ENCODE assay signal across 10 cellular contexts in the genomic region with DNA sequence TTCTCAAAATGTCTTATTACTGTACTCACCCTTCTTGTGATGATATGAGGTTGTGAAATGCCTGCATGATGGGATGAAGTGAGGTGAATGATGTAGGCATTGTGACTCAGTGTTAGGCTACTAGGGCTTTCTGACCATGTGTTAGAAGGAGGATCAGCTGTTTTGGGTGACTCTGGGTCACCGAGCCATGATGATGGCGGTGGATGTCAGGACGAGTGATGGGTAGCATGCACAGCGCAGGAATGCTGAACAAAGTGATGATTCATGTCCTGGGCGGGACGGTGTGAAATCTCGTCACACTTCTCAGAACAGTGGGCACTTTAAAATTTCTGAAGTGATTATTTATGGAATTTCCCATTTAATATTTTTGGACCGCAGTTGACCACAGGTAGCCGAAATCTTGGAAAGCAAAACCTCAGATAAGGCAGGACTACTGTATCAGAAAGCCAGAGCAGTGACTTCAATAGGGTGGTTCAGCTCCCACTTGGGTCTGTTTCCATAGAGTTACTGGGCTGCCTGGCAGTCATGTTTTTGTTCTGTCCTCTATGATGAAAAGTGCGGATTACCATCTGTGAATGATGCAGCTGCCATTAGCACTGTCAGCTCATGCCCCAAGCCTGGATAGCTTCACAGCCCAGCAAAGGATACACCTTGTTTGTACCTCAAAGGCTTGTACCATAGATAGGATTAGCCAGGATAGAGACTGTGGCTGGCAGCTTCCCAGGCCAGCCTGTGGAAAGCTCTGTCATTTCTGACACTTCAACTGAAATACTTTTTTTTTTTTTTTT. TPM values are rescaled to one million over a fixed set of nuclear protein-coding genes. Genes with fewer than 3 reads are reported as not detected.
DNase-seq lines count a peak whose midpoint lies in the region; FAIRE-seq and TF ChIP-seq lines count a peak whose summit lies in the region.
"Had no signal": no experiment of that assay in that cellular context is flagged by ENCODE, and none has a peak within 500 bp of the region (broad histone marks: within the 10 kb centered on the region; RNA-seq: fewer than 3 reads in every experiment).

No MANE protein-coding gene starts in this region.

- intact Hi-C loops in activated T-helper 1 cell treated with anti-CD3 and anti-CD28 coated beads, Interleukin-12 subunit alpha, Interleukin-12 subunit beta, Interleukin-2, Interleukin-4 antibody, amounts not matched to agents 30 ng/mL and 10 ng/mL and 1 ng/mL, durations not matched to agents 14 hours and 24 hours and 36 hours (cut with micrococcal nuclease) = loop anchor here (1.0 kb wide), 2 partner anchors 8 to 24 kb away; no protein-coding TSS in a partner anchor

- dilution Hi-C loops in keratinocyte (cut with MboI; ENCODE audit: extremely low pct_ligation_motif_present, low sequenced_read_pairs) = no loop called here

- H3K9me3 Mint-ChIP-seq in activated T-helper 1 cell treated with anti-CD3 and anti-CD28 coated beads, Interleukin-12 subunit alpha, Interleukin-12 subunit beta, Interleukin-2, Interleukin-4 antibody, amounts not matched to agents 30 ng/mL and 10 ng/mL and 1 ng/mL, durations not matched to agents 14 hours and 24 hours and 36 hours = no peaks in the 10 kb centered on the region

- DNase-seq in activated T-cell treated with anti-CD3 and anti-CD28 coated beads for 48 hours (ENCODE audit: low read depth) (peak; percentile 54), activated T-cell treated with anti-CD3 and anti-CD28 coated beads for 4 hours (no peak), keratinocyte (ENCODE audit: low read depth, low spot score) (peak; percentile 98), D721Med (ENCODE audit: insufficient read length, low spot score) (no peak), HT-29 (ENCODE audit: low spot score) (no peak), NCI-H1930 (lab: John Stamatoyannopoulos, UW) (no peak)
- no peak for DNase-seq in activated T-helper 1 cell treated with anti-CD3 and anti-CD28 coated beads, Interleukin-12 subunit alpha, Interleukin-12 subunit beta, Interleukin-2, Interleukin-4 antibody, amounts not matched to agents 30 ng/mL and 10 ng/mL and 1 ng/mL, durations not matched to agents 14 hours and 24 hours and 36 hours (ENCODE audit: low spot score)
- DNase-seq: DND-41, right lobe of liver had no signal

- H3K27me3 Mint-ChIP-seq in activated T-helper 1 cell treated with anti-CD3 and anti-CD28 coated beads, Interleukin-12 subunit alpha, Interleukin-12 subunit beta, Interleukin-2, Interleukin-4 antibody, amounts not matched to agents 30 ng/mL and 10 ng/mL and 1 ng/mL, durations not matched to agents 14 hours and 24 hours and 36 hours (ENCODE audit: insufficient read depth) = no peaks in the 10 kb centered on the region

- TF ChIP-seq CTCF in keratinocyte (optimal IDR thresholded peaks at IDR 0.05 in 1 of 3, IDR thresholded peaks at IDR 0.05 in 1 of 3, conservative IDR thresholded peaks at IDR 0.05 in 1 of 3; ENCODE audit: extremely low read depth in 1 of 3, insufficient read depth in 2 of 3, low read length in 3 of 3) (no peak), D721Med (IDR thresholded peaks at IDR 0.05; ENCODE audit: insufficient read depth, missing control alignments) (no peak)

- H3K9me3 ChIP-seq in keratinocyte (ENCODE audit: control insufficient read depth, low read depth, low read length) (no peaks in the 10 kb centered on the region), thymus (ENCODE audit: control insufficient read depth) (no peaks in the 10 kb centered on the region)
- H3K9me3 ChIP-seq: right lobe of liver had no signal

- H3K4me3 ChIP-seq in keratinocyte (ENCODE audit: control insufficient read depth in 2 of 3, extremely low read depth in 1 of 3, insufficient read depth in 2 of 3, low read depth in 1 of 3, low read length in 3 of 3) (no peak overlapping the region), thymus (ENCODE audit: low read length) (no peak overlapping the region)
- H3K4me3 ChIP-seq: right lobe of liver had no signal

- H3K36me3 ChIP-seq in keratinocyte (ENCODE audit: control insufficient read depth in 2 of 2, extremely low read depth in 1 of 2, insufficient read depth in 2 of 2, low read length in 2 of 2) (peaks cover 4 to 8% of the 10 kb centered on the region in 2 experiments), thymus (ENCODE audit: control insufficient read depth, insufficient read depth) (no peaks in the 10 kb centered on the region)

- H3K4me1 ChIP-seq in keratinocyte (ENCODE audit: control insufficient read depth, extremely low read depth, insufficient read depth, low read length) (peaks cover 80% of the 10 kb centered on the region), thymus (ENCODE audit: control insufficient read depth, insufficient read depth, low read length) (no peaks in the 10 kb centered on the region)

- FAIRE-seq in keratinocyte (lab: Jason Lieb, UNC) (peak; percentile 95), D721Med (lab: Jason Lieb, UNC) (no peak)

- H3K79me2 ChIP-seq in keratinocyte (ENCODE audit: control insufficient read depth, insufficient read depth, low read length) = no peaks in the 10 kb centered on the region

- no peaks in the 10 kb centered on the region for H4K20me1 ChIP-seq in keratinocyte (ENCODE audit: control insufficient read depth, extremely low read depth, insufficient read depth, low read length)

- peak overlapping the region; percentile 33 for H3K4me2 ChIP-seq in keratinocyte (ENCODE audit: control insufficient read depth, extremely low read depth, insufficient read depth, low read depth, low read length)

- no peak overlapping the region for H2AFZ ChIP-seq in keratinocyte (ENCODE audit: control insufficient read depth, low read length)

- H3K27ac ChIP-seq in keratinocyte (ENCODE audit: control insufficient read depth, insufficient read depth, low read length) (peak overlapping the region; percentile 95), thymus (ENCODE audit: low read depth) (peak overlapping the region; percentile 4)

- WGBS in thymus = 95% methylated on average over 10 of the region's 10 CpGs

- H3K9ac ChIP-seq in keratinocyte (ENCODE audit: control insufficient read depth, extremely low read depth, insufficient read depth, low read length) = peak overlapping the region; percentile 83

- H3K36me3 Mint-ChIP-seq in activated T-helper 1 cell treated with anti-CD3 and anti-CD28 coated beads, Interleukin-12 subunit alpha, Interleukin-12 subunit beta, Interleukin-2, Interleukin-4 antibody, amounts not matched to agents 30 ng/mL and 10 ng/mL and 1 ng/mL, durations not matched to agents 14 hours and 24 hours and 36 hours (ENCODE audit: low read depth) = peaks cover 10% of the 10 kb centered on the region

- H3K4me3 Mint-ChIP-seq in activated T-helper 1 cell treated with anti-CD3 and anti-CD28 coated beads, Interleukin-12 subunit alpha, Interleukin-12 subunit beta, Interleukin-2, Interleukin-4 antibody, amounts not matched to agents 30 ng/mL and 10 ng/mL and 1 ng/mL, durations not matched to agents 14 hours and 24 hours and 36 hours = no peak overlapping the region

- peak overlapping the region; percentile 72 for H3K27ac Mint-ChIP-seq in activated T-helper 1 cell treated with anti-CD3 and anti-CD28 coated beads, Interleukin-12 subunit alpha, Interleukin-12 subunit beta, Interleukin-2, Interleukin-4 antibody, amounts not matched to agents 30 ng/mL and 10 ng/mL and 1 ng/mL, durations not matched to agents 14 hours and 24 hours and 36 hours

- H3K4me1 Mint-ChIP-seq in activated T-helper 1 cell treated with anti-CD3 and anti-CD28 coated beads, Interleukin-12 subunit alpha, Interleukin-12 subunit beta, Interleukin-2, Interleukin-4 antibody, amounts not matched to agents 30 ng/mL and 10 ng/mL and 1 ng/mL, durations not matched to agents 14 hours and 24 hours and 36 hours (ENCODE audit: low read depth) = peaks cover 28% of the 10 kb centered on the region

- peaks cover 3% of the 10 kb centered on the region for H3K9me1 ChIP-seq in keratinocyte (ENCODE audit: control insufficient read depth, extremely low read depth, insufficient read depth, low read length)

- H3K27me3 ChIP-seq in keratinocyte (ENCODE audit: control insufficient read depth, extremely low read depth, insufficient read depth, low read length) = no peaks in the 10 kb centered on the region
- no peaks in the 10 kb centered on the region for H3K27me3 ChIP-seq in thymus (ENCODE audit: control insufficient read depth, insufficient read depth)
- H3K27me3 ChIP-seq: right lobe of liver had no signal

RNA-seq across cellular contexts. Expression of gene IL6R, which starts 26.6 kb away (rescaled TPM):
- 4.9 and 5.0 TPM in 2 replicates for total RNA-seq in activated T-helper 1 cell treated with anti-CD3 and anti-CD28 coated beads, Interleukin-12 subunit alpha, Interleukin-12 subunit beta, Interleukin-2, Interleukin-4 antibody, amounts not matched to agents 30 ng/mL and 10 ng/mL and 1 ng/mL, durations not matched to agents 14 hours and 24 hours and 36 hours
- 12.6 to 24.1 TPM (median 15.9 TPM) in 3 replicates for polyA plus RNA-seq in keratinocyte
- polyA plus RNA-seq in keratinocyte (2011; ENCODE audit: low read depth) = 12.4 TPM
- 8.2 and 11.1 TPM in 2 replicates for polyA plus RNA-seq in keratinocyte (2011; cell fraction: cytosol; rRNA removed)
- polyA plus RNA-seq in keratinocyte (2011; cell fraction: nucleus; rRNA removed) = 30.5 and 37.3 TPM in 2 replicates
- polyA plus RNA-seq in keratinocyte (2012; ENCODE audit: low replicate concordance) = 9.3 and 24.5 TPM in 2 replicates
- 33.9 to 71.2 TPM (median 38.4 TPM) in 3 replicates for polyA minus RNA-seq in keratinocyte
- 28.0 TPM for polyA minus RNA-seq in keratinocyte (2011; cell fraction: cytosol; rRNA and poly(A)+ RNA removed)
- polyA minus RNA-seq in keratinocyte (2011; cell fraction: nucleus; rRNA and poly(A)+ RNA removed) = 38.8 and 51.2 TPM in 2 replicates
- polyA plus RNA-seq in thymus = 10.3 TPM
- 3.1 and 4.4 TPM in 2 replicates for total RNA-seq in HT-29 (2014; rRNA removed; shearing (Covaris generic))

Comparison
In these comparisons a context has a peak if more than half of its experiments do, and no peak if none do; other contexts are left out.
1. DNase-seq: peak in activated T-cell treated with anti-CD3 and anti-CD28 coated beads for 48 hours (single experiment) and keratinocyte (single experiment); none in activated T-cell treated with anti-CD3 and anti-CD28 coated beads for 4 hours (single experiment), activated T-helper 1 cell treated with anti-CD3 and anti-CD28 coated beads, Interleukin-12 subunit alpha, Interleukin-12 subunit beta, Interleukin-2, Interleukin-4 antibody, amounts not matched to agents 30 ng/mL and 10 ng/mL and 1 ng/mL, durations not matched to agents 14 hours and 24 hours and 36 hours (single experiment), D721Med (single experiment), HT-29 (single experiment) and NCI-H1930 (0 of 2).